Comparison of ENCODE assay signal across 8 cellular contexts in the genomic region with DNA sequence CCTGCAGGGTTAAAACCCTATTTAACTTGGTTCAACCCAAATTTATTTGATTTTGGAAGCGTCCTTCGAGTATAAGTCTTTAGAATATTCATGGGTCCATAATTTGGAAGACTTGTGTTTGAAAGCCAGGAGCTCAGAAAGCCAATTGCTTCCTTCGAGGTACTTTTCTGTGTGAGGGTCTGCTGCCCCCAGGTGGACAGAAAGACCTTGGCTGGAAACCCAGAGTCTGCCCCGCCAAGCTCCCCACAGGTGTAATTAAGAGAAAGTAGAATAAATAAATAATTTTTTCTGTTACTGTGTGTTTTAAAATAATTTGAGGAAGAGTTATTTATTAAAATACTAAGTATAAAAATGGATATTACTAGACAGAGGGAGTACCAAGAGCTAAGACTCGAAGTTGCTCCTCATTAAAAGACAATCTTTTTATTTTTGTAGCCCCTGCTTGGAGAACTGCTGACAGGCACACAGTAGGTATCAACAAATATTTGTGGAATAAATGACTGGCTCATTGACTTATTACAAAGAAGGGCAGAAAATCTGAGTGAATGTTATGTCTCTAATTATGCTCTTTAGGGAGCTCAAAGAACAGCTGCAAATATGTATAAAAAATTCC.
DNase-seq lines count a peak whose midpoint lies in the region; ATAC-seq, FAIRE-seq and TF ChIP-seq lines count a peak whose summit lies in the region.

No MANE protein-coding gene starts in this region.

- H3K27me3 Mint-ChIP-seq in type B pancreatic cell = peaks cover 27% of the 10 kb centered on the region

- no peak for ATAC-seq in gastrocnemius medialis
- no peak for ATAC-seq in HG03457 (IDR thresholded peaks at IDR 0.05; ENCODE audit: unreplicated experiment)

- H3K4me2 ChIP-seq in endothelial cell of umbilical vein (ENCODE audit: insufficient read depth, low read length) = no peak overlapping the region

- no peaks in the 10 kb centered on the region for H3K36me3 Mint-ChIP-seq in type B pancreatic cell

- no peaks in the 10 kb centered on the region for H3K4me1 ChIP-seq in endothelial cell of umbilical vein (ENCODE audit: control insufficient read depth, extremely low read depth, insufficient read depth, low read length)
- H3K4me1 ChIP-seq in gastrocnemius medialis = no peaks in the 10 kb centered on the region

- H3K27me3 ChIP-seq in endothelial cell of umbilical vein (ENCODE audit: control insufficient read depth in 2 of 2, insufficient read depth in 2 of 2, low read length in 2 of 2) (no peaks in the 10 kb centered on the region), gastrocnemius medialis (no peaks in the 10 kb centered on the region)

- TF ChIP-seq CTCF in AG09319 (IDR thresholded peaks at IDR 0.05; ENCODE audit: low read depth, low read length) (peak; percentile 42), GM12864 (IDR thresholded peaks at IDR 0.05; ENCODE audit: low read depth, low read length, missing control alignments) (peak; percentile 60), endothelial cell of umbilical vein (IDR thresholded peaks at IDR 0.05; ENCODE audit: extremely low read depth in 1 of 2, insufficient read depth in 1 of 2, low read depth in 1 of 2, low read length in 2 of 2) (peak in 1 of 2 donors; percentile 24), type B pancreatic cell (conservative IDR thresholded peaks at IDR 0.05) (peak; percentile 85), gastrocnemius medialis (IDR thresholded peaks at IDR 0.05 in 4 of 5, conservative IDR thresholded peaks at IDR 0.05 in 1 of 5) (peak in 2 of 5 experiments; percentile 15 to 45)

- POLR2A ChIA-PET in endothelial cell of umbilical vein (lab: Charles Lee) = no interaction called here

- no peak overlapping the region for H3K27ac Mint-ChIP-seq in type B pancreatic cell

- H3K27ac ChIP-seq in endothelial cell of umbilical vein (ENCODE audit: insufficient read depth, low read depth, low read length) = no peak overlapping the region
- H3K27ac ChIP-seq in gastrocnemius medialis = no peak overlapping the region

- H3K4me3 ChIP-seq in GM12864 (ENCODE audit: low read depth, low read length) (no peak overlapping the region), endothelial cell of umbilical vein (replicated peaks in 1 of 3; ENCODE audit: insufficient read depth in 1 of 3, low read depth in 1 of 3, low read length in 3 of 3) (no peak overlapping the region), gastrocnemius medialis (no peak overlapping the region)

- H3K9me1 ChIP-seq in endothelial cell of umbilical vein (replicated peaks; ENCODE audit: control insufficient read depth, extremely low read depth, insufficient read depth, low read length) = no peaks in the 10 kb centered on the region

- no peak overlapping the region for H2AFZ ChIP-seq in endothelial cell of umbilical vein (ENCODE audit: low read depth, low read length)

- in situ Hi-C loops in gastrocnemius medialis (cut with MboI; ENCODE audit: low sequenced_read_pairs in 4 of 4) = no loop called here

- no peak for TF ChIP-seq POLR2A in endothelial cell of umbilical vein (IDR thresholded peaks at IDR 0.05; ENCODE audit: low read depth, low read length)
- no peak for TF ChIP-seq POLR2A in gastrocnemius medialis (IDR thresholded peaks at IDR 0.05)
- no peak for TF ChIP-seq POLR2A in GM12891 (IDR thresholded peaks at IDR 0.05; ENCODE audit: low read depth, low read length)

- no peaks in the 10 kb centered on the region for H3K79me2 ChIP-seq in endothelial cell of umbilical vein (ENCODE audit: control insufficient read depth, insufficient read depth, low read length)

- CTCF ChIA-PET in endothelial cell of umbilical vein (lab: Charles Lee) = interaction anchor here (0.7 to 1.4 kb wide), 5 partner anchors 714 to 1397 kb away, joined by 3 to 8 read pairs (median 4); no protein-coding TSS in a partner anchor

- DNase-seq in AG09319 (ENCODE audit: extremely low read depth, low read depth) (no peak), GM12864 (ENCODE audit: low read depth) (peak; percentile 7), NCI-H82 treated with DMSO at 0.1 percent for 48 hours (lab: John Stamatoyannopoulos, UW; ENCODE audit: unreplicated experiment) (peak; percentile 9), endothelial cell of umbilical vein (ENCODE audit: low read depth, low spot score) (peak; percentile 3), type B pancreatic cell (ENCODE audit: extremely low spot score, unreplicated experiment) (no peak), gastrocnemius medialis (no peak), GM12891 (ENCODE audit: insufficient read length, low spot score) (no peak)

- no peaks in the 10 kb centered on the region for H3K36me3 ChIP-seq in endothelial cell of umbilical vein (ENCODE audit: control insufficient read depth in 2 of 2, extremely low read depth in 1 of 2, insufficient read depth in 2 of 2, low read length in 2 of 2)
- no peaks in the 10 kb centered on the region for H3K36me3 ChIP-seq in gastrocnemius medialis

- no peak overlapping the region for H3K9ac ChIP-seq in endothelial cell of umbilical vein (replicated peaks; ENCODE audit: extremely low read depth, insufficient read depth, low read length)

- no TSS peak for BruUV-seq in endothelial cell of umbilical vein (replicated peaks; lab: Mats Ljungman, UMichigan)

- H4K20me1 ChIP-seq in endothelial cell of umbilical vein (replicated peaks; ENCODE audit: control insufficient read depth, extremely low read depth, insufficient read depth, low read length) = no peaks in the 10 kb centered on the region

- intact Hi-C loops in endothelial cell of umbilical vein (cut with micrococcal nuclease) (no loop called here), gastrocnemius medialis (cut with DNase I; ENCODE audit: low total_unique reads) (no loop called here)

- H3K9me3 Mint-ChIP-seq in type B pancreatic cell = no peaks in the 10 kb centered on the region

- H3K4me3 Mint-ChIP-seq in type B pancreatic cell = no peak overlapping the region

- no peaks in the 10 kb centered on the region for H3K4me1 Mint-ChIP-seq in type B pancreatic cell (ENCODE audit: unreplicated experiment)

- dilution Hi-C loops in endothelial cell of umbilical vein (cut with MboI; ENCODE audit: extremely low pct_ligation_motif_present, low sequenced_read_pairs) = no loop called here

- FAIRE-seq in endothelial cell of umbilical vein (lab: Jason Lieb, UNC) = no peak
- no peak for FAIRE-seq in GM12891 (lab: Jason Lieb, UNC)

- no peaks in the 10 kb centered on the region for H3K9me3 ChIP-seq in endothelial cell of umbilical vein (replicated peaks; ENCODE audit: control insufficient read depth, insufficient read depth, low read length)
- no peaks in the 10 kb centered on the region for H3K9me3 ChIP-seq in gastrocnemius medialis

TF ChIP-seq in endothelial cell of umbilical vein, 7 proteins besides CTCF, POLR2A, EP300 and RAD21:
- TF ChIP-seq, protein P1, sequence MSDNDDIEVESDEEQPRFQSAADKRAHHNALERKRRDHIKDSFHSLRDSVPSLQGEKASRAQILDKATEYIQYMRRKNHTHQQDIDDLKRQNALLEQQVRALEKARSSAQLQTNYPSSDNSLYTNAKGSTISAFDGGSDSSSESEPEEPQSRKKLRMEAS (IDR thresholded peaks at IDR 0.05; ENCODE audit: insufficient read depth, insufficient read length) = no peak
- no peak for TF ChIP-seq EZH2 (IDR thresholded peaks at IDR 0.05; ENCODE audit: borderline replicate concordance, low read depth, low read length, severe bottlenecking)
- TF ChIP-seq FOS (IDR thresholded peaks at IDR 0.05; ENCODE audit: borderline replicate concordance, insufficient read depth, low read length) = no peak
- no peak for TF ChIP-seq MYC (IDR thresholded peaks at IDR 0.05; ENCODE audit: low read depth, low read length)
- no peak for TF ChIP-seq POLR2AphosphoS5 (IDR thresholded peaks at IDR 0.05; ENCODE audit: insufficient read depth, low read depth, low read length)
- no peak for TF ChIP-seq JUN (IDR thresholded peaks at IDR 0.05; ENCODE audit: borderline replicate concordance, insufficient read depth, insufficient read length, low read depth)
- no peak for TF ChIP-seq GATA2 (IDR thresholded peaks at IDR 0.05; ENCODE audit: insufficient read depth, insufficient read length, low read depth, low read length)
TF ChIP-seq in endothelial cell of umbilical vein: peak in this region for 0.

TF ChIP-seq in GM12891, 5 proteins besides CTCF, POLR2A, EP300 and RAD21:
- no peak for TF ChIP-seq TAF1 (IDR thresholded peaks at IDR 0.05; ENCODE audit: low read depth, low read length)
- no peak for TF ChIP-seq POU2F2 (IDR thresholded peaks at IDR 0.05; ENCODE audit: low read depth, low read length)
- TF ChIP-seq POLR2AphosphoS5 (IDR thresholded peaks at IDR 0.05; ENCODE audit: low read depth, low read length) = no peak
- no peak for TF ChIP-seq PAX5 (IDR thresholded peaks at IDR 0.05; ENCODE audit: insufficient read depth, low read length, severe bottlenecking)
- no peak for TF ChIP-seq SPI1 (IDR thresholded peaks at IDR 0.05; ENCODE audit: low read depth, low read length)

Comparison
In these comparisons a context has a peak if more than half of its experiments do, and no peak if none do; other contexts are left out.
1. DNase-seq: peak in GM12864 (single experiment), NCI-H82 treated with DMSO at 0.1 percent for 48 hours (single experiment) and endothelial cell of umbilical vein (single experiment); none in AG09319 (single experiment), type B pancreatic cell (single experiment), gastrocnemius medialis (0 of 2) and GM12891 (single experiment).